ENCODE assay signal across 8 cellular contexts in the genomic region with DNA sequence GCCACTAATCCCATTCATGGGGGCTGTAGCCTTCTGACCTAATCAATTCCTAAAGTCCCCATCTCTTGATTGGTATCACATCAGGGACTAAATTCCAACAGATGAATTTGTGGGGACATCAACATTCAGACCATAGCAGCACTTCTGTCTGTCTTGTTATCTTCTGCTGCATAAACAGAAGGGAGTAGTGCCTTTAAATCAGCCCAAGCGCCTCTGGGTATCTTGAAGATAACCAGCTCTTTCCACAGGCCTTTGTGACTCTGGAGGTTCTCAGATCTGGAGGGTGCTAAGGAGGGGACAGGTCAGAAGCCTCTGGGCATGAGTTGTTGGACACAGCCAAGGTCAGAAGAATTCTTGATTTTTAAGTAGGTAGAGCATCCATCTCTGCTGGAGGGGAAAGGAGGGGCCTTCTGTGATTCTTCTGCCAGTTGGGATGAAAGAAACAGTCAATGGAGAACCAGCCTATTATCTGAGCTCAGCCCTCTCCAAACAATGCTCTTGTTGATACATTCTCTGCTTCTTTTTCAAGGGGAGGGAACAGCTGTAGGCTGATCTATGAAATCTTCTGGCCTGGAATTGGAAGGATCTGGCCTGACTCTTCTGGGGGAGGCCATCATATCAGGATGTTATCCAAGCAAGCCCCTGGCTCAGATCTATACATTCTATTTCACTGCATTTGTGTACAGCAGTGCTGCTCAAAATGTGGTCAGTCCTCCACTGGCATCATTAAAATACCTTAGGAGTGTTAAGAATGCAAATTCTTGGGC. TPM values are rescaled to one million over a fixed set of nuclear protein-coding genes. Genes with fewer than 3 reads are reported as not detected.
A peak's percentile ranks its signal among the peaks of the same experiment; 100 is the strongest.
DNase-seq lines count a peak whose midpoint lies in the region; ATAC-seq and TF ChIP-seq lines count a peak whose summit lies in the region.

No MANE protein-coding gene starts in this region.

- no peak overlapping the region for H2BK15ac ChIP-seq in neuronal stem cell (ENCODE audit: low read length)

- H3K18ac ChIP-seq in neuronal stem cell (ENCODE audit: low read length): peak overlapping the region; percentile 13

- H3K9me3 ChIP-seq in OCI-LY3 (ENCODE audit: insufficient read depth, low read length) (no peaks in the 10 kb centered on the region), neuronal stem cell (replicated peaks in 1 of 2; ENCODE audit: control insufficient read depth in 2 of 2, insufficient read depth in 1 of 2, low read depth in 1 of 2, low read length in 2 of 2) (no peaks in the 10 kb centered on the region), lower lobe of right lung (no peaks in the 10 kb centered on the region)

- H2AK5ac ChIP-seq in neuronal stem cell (ENCODE audit: low read depth, low read length): no peak overlapping the region

- no peaks in the 10 kb centered on the region for H4K20me1 ChIP-seq in OCI-LY3 (ENCODE audit: insufficient read depth, low read length)

- H3K14ac ChIP-seq in neuronal stem cell (ENCODE audit: low read length): no peak overlapping the region

- no peak overlapping the region for H2BK12ac ChIP-seq in neuronal stem cell (ENCODE audit: low read length)

- H3K79me2 ChIP-seq in OCI-LY3 (ENCODE audit: low read length): peaks cover 4% of the 10 kb centered on the region; the same call in 1 of the 2 replicates

- ATAC-seq in GM18868 (IDR thresholded peaks at IDR 0.05; ENCODE audit: unreplicated experiment) (peak; percentile 22), lower lobe of right lung (no peak), HG03378 (IDR thresholded peaks at IDR 0.05; ENCODE audit: unreplicated experiment) (no peak)

- H3K4me3 Mint-ChIP-seq in endothelial cell (ENCODE audit: unreplicated experiment): no peak overlapping the region

- no CpG with 5 or more reads among the region's 1 CpG for WGBS in neuronal stem cell (ENCODE audit: extremely low coverage in 2 of 2, insufficient read length in 2 of 2, insufficient replicate concordance in 1 of 2), 2 donors

- H2BK5ac ChIP-seq in neuronal stem cell (ENCODE audit: low read length): no peak overlapping the region

- intact Hi-C loops in lower lobe of right lung (cut with DNase I): loop anchor here (10.0 kb wide), 1 partner anchor 167 kb away; no protein-coding TSS in a partner anchor

- no peak overlapping the region for H4K91ac ChIP-seq in neuronal stem cell (ENCODE audit: low read depth, low read length, poor library complexity)

- H3K9ac ChIP-seq in OCI-LY3 (ENCODE audit: low read length) (peak overlapping the region; percentile 89), neuronal stem cell (ENCODE audit: low read depth, low read length, poor library complexity) (no peak overlapping the region)

- peak overlapping the region; percentile 98 for H3K4me2 ChIP-seq in OCI-LY3 (ENCODE audit: low read length)
- H3K4me2 ChIP-seq in neuronal stem cell (ENCODE audit: insufficient read depth, low read length, poor library complexity, severe bottlenecking): no peak overlapping the region

- H3K23ac ChIP-seq in neuronal stem cell (ENCODE audit: low read depth, low read length, poor library complexity): no peak overlapping the region

- no peaks in the 10 kb centered on the region for H3K36me3 Mint-ChIP-seq in endothelial cell (ENCODE audit: low read depth, unreplicated experiment)

- H3K4ac ChIP-seq in neuronal stem cell (ENCODE audit: low read length): no peak overlapping the region

- no peak overlapping the region for H4K8ac ChIP-seq in neuronal stem cell (ENCODE audit: low read depth, low read length)

- no peak for DNase-seq in endothelial cell (ENCODE audit: low spot score)
- DNase-seq in neuronal stem cell (ENCODE audit: low spot score): no peak
- DNase-seq in activated T-cell treated with anti-CD3 and anti-CD28 coated beads for 4 hours: no peak
- no peak for DNase-seq in lower lobe of right lung
- DNase-seq in effector CD4-positive, alpha-beta T cell: no peak

- H3K79me1 ChIP-seq in neuronal stem cell (ENCODE audit: low read depth, low read length): no peaks in the 10 kb centered on the region

- H3K4me3 ChIP-seq in OCI-LY3 (ENCODE audit: low read length) (peak overlapping the region; percentile 73), neuronal stem cell (ENCODE audit: low read length in 2 of 2) (peak overlapping the region in 1 of 2 donors; percentile 13), lower lobe of right lung (no peak overlapping the region)

- H3K27me3 Mint-ChIP-seq in endothelial cell (ENCODE audit: unreplicated experiment): peaks cover 1% of the 10 kb centered on the region

- H2BK120ac ChIP-seq in neuronal stem cell (ENCODE audit: low read depth, low read length): no peak overlapping the region

- H3K27ac ChIP-seq in OCI-LY3 (ENCODE audit: low read length) (peak overlapping the region; percentile 99), neuronal stem cell (replicated peaks; ENCODE audit: low read length) (peak overlapping the region; percentile 92), lower lobe of right lung (no peak overlapping the region)

- H3K27me3 ChIP-seq in OCI-LY3 (ENCODE audit: low read depth, low read length): no peaks in the 10 kb centered on the region
- H3K27me3 ChIP-seq in neuronal stem cell (ENCODE audit: control insufficient read depth in 3 of 3, insufficient read depth in 3 of 3, low read depth in 1 of 3, low read length in 3 of 3): no peaks in the 10 kb centered on the region
- H3K27me3 ChIP-seq in lower lobe of right lung (ENCODE audit: low read depth): no peaks in the 10 kb centered on the region

- H3K9me3 Mint-ChIP-seq in endothelial cell (ENCODE audit: unreplicated experiment): no peaks in the 10 kb centered on the region

- H2AFZ ChIP-seq in OCI-LY3 (ENCODE audit: low read depth, low read length): 0 out of 2 replicates have a peak overlapping the region, but pooled peaks have one; percentile 12
- peak overlapping the region; percentile 65 for H2AFZ ChIP-seq in neuronal stem cell (ENCODE audit: low read length)

- peaks cover 44% of the 10 kb centered on the region for H3K4me1 Mint-ChIP-seq in endothelial cell (ENCODE audit: unreplicated experiment)

- TF ChIP-seq CTCF in OCI-LY3 (IDR thresholded peaks at IDR 0.05; ENCODE audit: low read depth, low read length) (no peak), endothelial cell (IDR thresholded peaks at IDR 0.05; ENCODE audit: unreplicated experiment) (no peak), lower lobe of right lung (IDR thresholded peaks at IDR 0.05) (no peak)

- H3K36me3 ChIP-seq in OCI-LY3 (replicated peaks; ENCODE audit: low read depth, low read length) (no peaks in the 10 kb centered on the region), neuronal stem cell (replicated peaks in 1 of 2; ENCODE audit: control insufficient read depth in 2 of 2, insufficient read depth in 2 of 2, low read length in 2 of 2) (no peaks in the 10 kb centered on the region), lower lobe of right lung (no peaks in the 10 kb centered on the region)

- H3K27ac Mint-ChIP-seq in endothelial cell (ENCODE audit: unreplicated experiment): peak overlapping the region; percentile 99

- H3K4me1 ChIP-seq in OCI-LY3 (ENCODE audit: low read length) (peaks cover 58% of the 10 kb centered on the region), neuronal stem cell (ENCODE audit: control insufficient read depth in 2 of 2, insufficient read depth in 1 of 2, low read depth in 1 of 2, low read length in 2 of 2) (peaks cover 20 to 21% of the 10 kb centered on the region in 2 donors), lower lobe of right lung (peaks cover 21% of the 10 kb centered on the region)

RNA-seq across cellular contexts. Expression of gene LRIG2, which starts 31.2 kb away (rescaled TPM):
- total RNA-seq in endothelial cell (ENCODE audit: unreplicated experiment) (23.0 TPM), lower lobe of right lung (15.0 TPM)
- 7.2 TPM for polyA plus RNA-seq in neuronal stem cell (2013, experiment 1 of 2)
- 7.4 TPM for polyA plus RNA-seq in neuronal stem cell (2013, experiment 2 of 2)
